In genomic region chr3:60147249-60147648, GRCh38 we compare ENCODE assay signal across 1 cellular context.
TF ChIP-seq lines count a peak whose summit lies in the region.

No MANE protein-coding gene starts in this region.

TF ChIP-seq in GM23338, 12 proteins besides CTCF, POLR2A, EP300 and RAD21 (continued from another document):
- no peak for TF ChIP-seq REST (IDR thresholded peaks at IDR 0.05; ENCODE audit: unreplicated experiment)
